In the genomic region with DNA sequence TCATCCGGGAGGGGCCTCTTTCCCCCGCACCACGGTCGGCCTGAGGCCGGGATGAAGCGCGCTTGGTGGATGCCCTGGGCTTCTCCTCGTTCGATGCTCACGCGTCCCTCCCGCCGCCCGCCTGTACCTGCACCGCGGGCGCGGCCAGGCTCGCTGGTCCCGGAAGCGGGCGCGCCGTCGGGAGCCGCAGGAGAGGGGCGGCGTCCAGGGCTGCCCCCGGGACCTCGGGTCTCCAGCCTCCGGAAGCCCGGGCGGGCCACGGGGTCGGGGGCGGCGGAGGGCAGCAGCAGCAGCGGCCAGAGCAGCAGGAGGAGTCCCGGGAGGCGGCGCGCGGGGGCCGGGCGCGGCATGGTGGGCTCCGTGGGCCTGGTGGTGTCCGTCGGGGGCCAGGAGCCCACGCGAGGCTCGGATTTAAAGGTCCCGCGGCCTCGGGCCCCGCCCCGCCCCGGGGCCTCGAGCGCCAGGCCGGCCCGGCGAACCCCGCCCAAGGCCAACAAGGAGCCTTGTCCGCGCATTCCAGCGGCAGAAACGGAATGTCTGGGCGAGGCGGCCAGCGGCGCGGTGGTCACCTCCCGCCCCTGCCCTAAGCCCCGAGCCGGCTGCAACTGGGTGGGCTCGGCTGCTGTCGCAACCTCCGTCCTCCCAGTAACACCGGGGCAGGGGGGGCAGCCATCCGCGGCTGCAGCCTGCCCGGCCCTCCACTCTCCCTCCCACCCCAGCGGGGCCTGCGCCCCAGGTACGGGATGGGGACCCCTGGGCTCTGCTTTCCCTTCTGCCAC, we compare ENCODE assay signal across 8 cellular contexts. TPM values are rescaled to one million over a fixed set of nuclear protein-coding genes. Genes with fewer than 3 reads are reported as not detected.
A peak's percentile ranks its signal among the peaks of the same experiment; 100 is the strongest.
DNase-seq lines count a peak whose midpoint lies in the region; ATAC-seq and TF ChIP-seq lines count a peak whose summit lies in the region.

A gene with protein sequence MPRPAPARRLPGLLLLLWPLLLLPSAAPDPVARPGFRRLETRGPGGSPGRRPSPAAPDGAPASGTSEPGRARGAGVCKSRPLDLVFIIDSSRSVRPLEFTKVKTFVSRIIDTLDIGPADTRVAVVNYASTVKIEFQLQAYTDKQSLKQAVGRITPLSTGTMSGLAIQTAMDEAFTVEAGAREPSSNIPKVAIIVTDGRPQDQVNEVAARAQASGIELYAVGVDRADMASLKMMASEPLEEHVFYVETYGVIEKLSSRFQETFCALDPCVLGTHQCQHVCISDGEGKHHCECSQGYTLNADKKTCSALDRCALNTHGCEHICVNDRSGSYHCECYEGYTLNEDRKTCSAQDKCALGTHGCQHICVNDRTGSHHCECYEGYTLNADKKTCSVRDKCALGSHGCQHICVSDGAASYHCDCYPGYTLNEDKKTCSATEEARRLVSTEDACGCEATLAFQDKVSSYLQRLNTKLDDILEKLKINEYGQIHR (minus strand): TSS at position 387 of the 779 bp plus-strand sequence. CDS start 37 bp downstream, at position 350.

- H3F3A ChIP-seq in SK-N-SH (replicated peaks; ENCODE audit: insufficient read depth), result peaks cover 4% of the 10 kb centered on the region

- H4K20me1 ChIP-seq in SK-N-SH (ENCODE audit: insufficient read depth), result no peaks in the 10 kb centered on the region

- peaks cover 0 to 16% of the 10 kb centered on the region in 2 experiments; a peak in 2 of 4 replicates for H3K4me1 ChIP-seq in SK-N-SH (ENCODE audit: control insufficient read depth in 1 of 2, insufficient read depth in 2 of 2, low read depth in 1 of 2, low read length in 1 of 2)
- no peaks in the 10 kb centered on the region for H3K4me1 ChIP-seq in muscle layer of duodenum (ENCODE audit: control insufficient read depth in 1 of 2, insufficient read depth in 2 of 2, low read length in 2 of 2)

- WGBS in SK-N-SH (ENCODE audit: low lambda C conversion rate), result 8% methylated on average over 36 of the region's 86 CpGs

- TF ChIP-seq RAD21 in SK-N-SH (IDR thresholded peaks at IDR 0.05; ENCODE audit: low read length), result no peak

- H3K27ac ChIP-seq in SK-N-SH (ENCODE audit: low read depth in 2 of 2, low read length in 1 of 2) (no peak within 1 kb of the TSS), muscle layer of duodenum (ENCODE audit: low read length) (no peak within 1 kb of the TSS)

- H3K4me3 ChIP-seq in SK-N-SH (ENCODE audit: low read depth in 2 of 2, low read length in 1 of 2) (peak within 1 kb of the TSS; percentile 52 to 61), epithelial cell of proximal tubule (ENCODE audit: low read depth, low read length) (peak within 1 kb of the TSS; percentile 53), muscle layer of duodenum (ENCODE audit: low read depth in 1 of 2, low read length in 2 of 2) (peak within 1 kb of the TSS; percentile 34 to 64)

- DNase-seq in NCI-H345 (lab: John Stamatoyannopoulos, UW) (peak; percentile 18), NCI-H345 treated with DMSO at 0.1 percent for 48 hours (lab: John Stamatoyannopoulos, UW; ENCODE audit: unreplicated experiment) (no peak), SK-N-SH (peak; percentile 84), epithelial cell of proximal tubule (ENCODE audit: low read depth) (no peak), cortex of kidney (lab: John Stamatoyannopoulos, UW) (no peak), NCI-H524 treated with DMSO at 0.1 percent for 48 hours (lab: John Stamatoyannopoulos, UW) (no peak)

- H3K27me3 ChIP-seq in SK-N-SH (ENCODE audit: insufficient read depth) (no peaks in the 10 kb centered on the region), muscle layer of duodenum (ENCODE audit: low read depth, low read length) (peaks cover 9% of the 10 kb centered on the region)

- H3K9ac ChIP-seq in SK-N-SH, result peak within 1 kb of the TSS; percentile 57

- TF ChIP-seq CTCF in SK-N-SH (IDR thresholded peaks at IDR 0.05) (no peak), epithelial cell of proximal tubule (conservative IDR thresholded peaks at IDR 0.05; ENCODE audit: low read depth, low read length) (no peak)

- H3K9me3 ChIP-seq in SK-N-SH (no peaks in the 10 kb centered on the region), muscle layer of duodenum (ENCODE audit: control insufficient read depth in 1 of 2, low read length in 2 of 2) (no peaks in the 10 kb centered on the region)

- no peak for ATAC-seq in GM18519 (IDR thresholded peaks at IDR 0.05; ENCODE audit: low FRiP score, unreplicated experiment)

- peak within 1 kb of the TSS; percentile 75 for H3K4me2 ChIP-seq in SK-N-SH

- TF ChIP-seq EP300 in SK-N-SH (IDR thresholded peaks at IDR 0.05; ENCODE audit: borderline replicate concordance in 1 of 2, low read depth in 1 of 2, low read length in 1 of 2), result no peak

- CTCF ChIA-PET in SK-N-SH (lab: Yijun Ruan, JAX), result interaction anchor here (0.9 to 9.7 kb wide), 15 partner anchors 10 to 410 kb away, joined by 3 to 233 read pairs (median 6); partner anchors contain the start of genes LAPTM4A and SDC1

- POLR2A ChIA-PET in SK-N-SH (lab: Yijun Ruan, JAX), result interaction anchor here (0.6 to 1.4 kb wide), 3 partner anchors 39 to 111 kb away, joined by 3 to 4 read pairs (median 4); partner anchors contain the start of genes LAPTM4A and TTC32

- no peaks in the 10 kb centered on the region for H3K9me2 ChIP-seq in SK-N-SH

- H3K36me3 ChIP-seq in SK-N-SH (replicated peaks in 1 of 2; ENCODE audit: control insufficient read depth in 1 of 2, insufficient read depth in 2 of 2, low read length in 1 of 2) (no peaks in the 10 kb centered on the region), muscle layer of duodenum (ENCODE audit: control insufficient read depth in 1 of 2, insufficient read depth in 2 of 2, low read length in 2 of 2) (no peaks in the 10 kb centered on the region)

- no peaks in the 10 kb centered on the region for H3K79me2 ChIP-seq in SK-N-SH (ENCODE audit: insufficient read depth)

- H2AFZ ChIP-seq in SK-N-SH (ENCODE audit: low read depth), result peak within 1 kb of the TSS; percentile 95

TF ChIP-seq in SK-N-SH, 30 proteins besides CTCF, POLR2A, EP300 and RAD21:
- peak; percentile 9; the same call in 1 of the 2 replicates for TF ChIP-seq MAX (IDR thresholded peaks at IDR 0.05; ENCODE audit: low read depth)
- TF ChIP-seq JUND (IDR thresholded peaks at IDR 0.05), result no peak
- no peak for TF ChIP-seq MEF2A (IDR thresholded peaks at IDR 0.05; ENCODE audit: borderline replicate concordance, low read depth)
- TF ChIP-seq TEAD4 (IDR thresholded peaks at IDR 0.05; ENCODE audit: borderline replicate concordance, insufficient read depth), result 0 out of 2 replicates have a peak, but pooled peaks have one; percentile 8
- no peak for TF ChIP-seq CHD2 (IDR thresholded peaks at IDR 0.05; ENCODE audit: low read length, partially characterized antibody)
- TF ChIP-seq TAF1 (IDR thresholded peaks at IDR 0.05; ENCODE audit: borderline replicate concordance, low read depth, low read length), result peak; percentile 51; the same call in 1 of the 2 replicates
- TF ChIP-seq ELF1 (IDR thresholded peaks at IDR 0.05), result 0 out of 2 replicates have a peak, but pooled peaks have one; percentile 17

RNA-seq across cellular contexts. Expression of the gene that starts here (rescaled TPM):
- polyA plus RNA-seq in SK-N-SH (2012; rRNA removed), result 4.0 and 5.9 TPM in 2 replicates
- 7.1 and 8.9 TPM in 2 replicates for polyA plus RNA-seq in SK-N-SH (2012; cell fraction: cytosol; rRNA removed)
- polyA plus RNA-seq in SK-N-SH (2012; cell fraction: nucleus; rRNA removed), result 3.6 and 5.5 TPM in 2 replicates
- 9.7 and 9.8 TPM in 2 replicates for total RNA-seq in epithelial cell of proximal tubule

Comparison
In these comparisons a context has a peak if more than half of its experiments do, and no peak if none do; other contexts are left out.
1. DNase-seq: peak in NCI-H345 (single experiment) and SK-N-SH (single experiment); none in NCI-H345 treated with DMSO at 0.1 percent for 48 hours (single experiment), epithelial cell of proximal tubule (single experiment), cortex of kidney (single experiment) and NCI-H524 treated with DMSO at 0.1 percent for 48 hours (single experiment).
2. Peak in every context shown above with its lines, with median percentiles within 50 percentile points of each other: H3K4me3 ChIP-seq.